11 cellular contexts compared by ENCODE assay signal in genomic region chr16:50719401-50720337, GRCh38. TPM values are rescaled to one million over a fixed set of nuclear protein-coding genes. Genes with fewer than 3 reads are reported as not detected.
DNase-seq lines count a peak whose midpoint lies in the region; ATAC-seq, FAIRE-seq and TF ChIP-seq lines count a peak whose summit lies in the region.
"Had no signal": no experiment of that assay in that cellular context is flagged by ENCODE, and none has a peak within 500 bp of the region (broad histone marks: within the 10 kb centered on the region; RNA-seq: fewer than 3 reads in every experiment).

No MANE protein-coding gene starts in this region.

- H3K27ac ChIP-seq in CD4-positive, alpha-beta T cell (ENCODE audit: low read depth, low read length): no peak overlapping the region
- H3K27ac ChIP-seq in HEK293 (ENCODE audit: extremely low read depth, low read depth, low read length) (no peak overlapping the region), lung (ENCODE audit: low read depth in 1 of 2, low read length in 1 of 2) (peak overlapping the region in 1 of 2 donors; percentile 18)
- H3K27ac ChIP-seq: adrenal gland had no signal

- H3K4me1 Mint-ChIP-seq in CD4-positive, alpha-beta T cell (ENCODE audit: low read depth): peaks cover 38% of the 10 kb centered on the region
- H3K4me1 Mint-ChIP-seq in activated naive CD4-positive, alpha-beta T cell treated with anti-CD3 and anti-CD28 coated beads, Interleukin-2, amount 50 U/mL, for 24 hours: peaks cover 53% of the 10 kb centered on the region

- peaks cover 10% of the 10 kb centered on the region for H3K9me3 ChIP-seq in CD4-positive, alpha-beta T cell (ENCODE audit: control insufficient read depth, low read length)
- H3K9me3 ChIP-seq in HEK293 (ENCODE audit: control insufficient read depth, insufficient read depth, low read depth, low read length) (no peaks in the 10 kb centered on the region), lung (ENCODE audit: control insufficient read depth in 2 of 2, insufficient read depth in 1 of 2, low read length in 1 of 2) (no peaks in the 10 kb centered on the region)
- H3K9me3 ChIP-seq: adrenal gland had no signal

- DNase-seq in CD4-positive, alpha-beta T cell: peak in 3 of 10 experiments; percentile 16 to 29 (median 28)
- no peak for DNase-seq in lung (ENCODE audit: low spot score)
- no peak for DNase-seq in activated effector memory CD4-positive, alpha-beta T cell treated with Interleukin-2 at 50 U/mL for 16 hours
- no peak for DNase-seq in GM13976 (ENCODE audit: low spot score)
- DNase-seq in frontal cortex (ENCODE audit: low spot score in 2 of 2): no peak
- DNase-seq: adrenal gland, DMS79, NCI-H446 treated with DMSO at 0.1 percent for 48 hours had no signal

- H3K9me3 Mint-ChIP-seq in CD4-positive, alpha-beta T cell: peaks cover 10% of the 10 kb centered on the region
- H3K9me3 Mint-ChIP-seq in activated naive CD4-positive, alpha-beta T cell treated with anti-CD3 and anti-CD28 coated beads, Interleukin-2, amount 50 U/mL, for 24 hours: no peaks in the 10 kb centered on the region

- H3K27me3 ChIP-seq in CD4-positive, alpha-beta T cell (ENCODE audit: control insufficient read depth, insufficient read depth, low read length): no peaks in the 10 kb centered on the region
- H3K27me3 ChIP-seq in lung (ENCODE audit: control insufficient read depth, insufficient read depth): no peaks in the 10 kb centered on the region
- H3K27me3 ChIP-seq: adrenal gland had no signal

- no peak overlapping the region for H3K4me3 ChIP-seq in HEK293 (ENCODE audit: low read depth, low read length)
- no peak overlapping the region for H3K4me3 ChIP-seq in lung
- H3K4me3 ChIP-seq: adrenal gland had no signal

- no peaks in the 10 kb centered on the region for H3K27me3 Mint-ChIP-seq in CD4-positive, alpha-beta T cell
- H3K27me3 Mint-ChIP-seq in activated naive CD4-positive, alpha-beta T cell treated with anti-CD3 and anti-CD28 coated beads, Interleukin-2, amount 50 U/mL, for 24 hours: no peaks in the 10 kb centered on the region

- POLR2A ChIA-PET in CD4-positive, alpha-beta T cell (lab: Charles Lee): interaction anchor here (1.1 to 2.3 kb wide), 9 partner anchors 11 to 87 kb away, joined by 3 to 19 read pairs (median 5); partner anchors contain the start of genes CYLD and SNX20
- POLR2A ChIA-PET in HEK293 (lab: Yijun Ruan, JAX): no interaction called here

- CTCF ChIA-PET in CD4-positive, alpha-beta T cell (lab: Charles Lee): interaction anchor here (1.0 to 1.3 kb wide), 4 partner anchors 12 to 87 kb away, joined by 3 to 6 read pairs (median 3); partner anchors contain the start of gene CYLD
- CTCF ChIA-PET in HEK293 (lab: Yijun Ruan, JAX): interaction anchor here (0.7 to 1.3 kb wide), 3 partner anchors 47 to 84 kb away, joined by 3 read pairs; no protein-coding TSS in a partner anchor

- FAIRE-seq in frontal cortex (lab: Jason Lieb, UNC): no peak

- H3K4me3 Mint-ChIP-seq in CD4-positive, alpha-beta T cell: no peak overlapping the region
- H3K4me3 Mint-ChIP-seq in activated naive CD4-positive, alpha-beta T cell treated with anti-CD3 and anti-CD28 coated beads, Interleukin-2, amount 50 U/mL, for 24 hours: no peak overlapping the region

- peak; percentile 19 for TF ChIP-seq CTCF in CD4-positive, alpha-beta T cell (IDR thresholded peaks at IDR 0.05)
- TF ChIP-seq CTCF in HEK293 (tag by site-specific recombination; IDR thresholded peaks at IDR 0.05) (no peak), lung (IDR thresholded peaks at IDR 0.05; ENCODE audit: control extremely low read depth, extremely low read depth) (no peak), GM13976 (IDR thresholded peaks at IDR 0.05; ENCODE audit: borderline replicate concordance, control extremely low read depth, extremely low read depth, insufficient read depth, missing control alignments) (no peak)

- H3K4me1 ChIP-seq in HEK293 (ENCODE audit: control insufficient read depth, insufficient read depth, low read length): no peaks in the 10 kb centered on the region
- H3K4me1 ChIP-seq in lung (ENCODE audit: control insufficient read depth in 2 of 2, insufficient read depth in 2 of 2, low read length in 2 of 2): peaks cover 0 to 1% of the 10 kb centered on the region in 2 donors
- H3K4me1 ChIP-seq: adrenal gland had no signal

- H3K27ac Mint-ChIP-seq in CD4-positive, alpha-beta T cell: peak overlapping the region; percentile 32
- peak overlapping the region; percentile 27 for H3K27ac Mint-ChIP-seq in activated naive CD4-positive, alpha-beta T cell treated with anti-CD3 and anti-CD28 coated beads, Interleukin-2, amount 50 U/mL, for 24 hours

- intact Hi-C loops in CD4-positive, alpha-beta T cell (cut with DNase I, micrococcal nuclease): loop anchor here in 1 of 2 experiments (1.0 kb wide), 1 partner anchor 46 kb away; no protein-coding TSS in a partner anchor

- 69 to 72% methylated on average over 20 of the region's 20 CpGs for WGBS in lung, 2 donors

- peak; percentile 77 for ATAC-seq in CD4-positive, alpha-beta T cell (ENCODE audit: poor library complexity)
- ATAC-seq in lung (ENCODE audit: insufficient read depth, low FRiP score) (peak; percentile 58), HG02678 (IDR thresholded peaks at IDR 0.05; ENCODE audit: unreplicated experiment) (no peak)

- H3K36me3 ChIP-seq in HEK293 (ENCODE audit: control insufficient read depth in 2 of 2, insufficient read depth in 1 of 2, low read length in 2 of 2) (no peaks in the 10 kb centered on the region), lung (ENCODE audit: control insufficient read depth in 2 of 2, insufficient read depth in 2 of 2, low read length in 2 of 2) (no peaks in the 10 kb centered on the region)
- H3K36me3 ChIP-seq: adrenal gland had no signal

- in situ Hi-C loops in GM13976 (cut with MboI; ENCODE audit: low sequenced_read_pairs, unreplicated experiment): no loop called here

- H3K36me3 Mint-ChIP-seq in CD4-positive, alpha-beta T cell (ENCODE audit: low read depth): peaks cover 29% of the 10 kb centered on the region
- H3K36me3 Mint-ChIP-seq in activated naive CD4-positive, alpha-beta T cell treated with anti-CD3 and anti-CD28 coated beads, Interleukin-2, amount 50 U/mL, for 24 hours: peaks cover 4% of the 10 kb centered on the region

TF ChIP-seq in HEK293, 187 proteins besides CTCF, POLR2A, EP300 and RAD21:
- TF ChIP-seq SCRT2 (tag by site-specific recombination; IDR thresholded peaks at IDR 0.05) (peak; percentile 64), SCRT1 (tag by site-specific recombination; IDR thresholded peaks at IDR 0.05; ENCODE audit: borderline replicate concordance) (0 out of 2 replicates have a peak, but pooled peaks have one; percentile 17), ZNF146 (tag by site-specific recombination; IDR thresholded peaks at IDR 0.05) (no peak)

RNA-seq across cellular contexts. Expression of gene CYLD, which starts 22.2 kb away (rescaled TPM):
- 100 to 1,000 TPM; 360 to 373 TPM for total RNA-seq in CD4-positive, alpha-beta T cell
- 10 to 100 TPM; 33.4 to 90.5 TPM for total RNA-seq in lung
- polyA plus RNA-seq in lung: 10 to 100 TPM; 15.3 to 18.6 TPM
- total RNA-seq in frontal cortex: 35.9 TPM

RNA-seq across cellular contexts. Expression of gene NOD2, which starts 26.3 kb away (rescaled TPM):
- total RNA-seq in CD4-positive, alpha-beta T cell: 1 to 10 TPM; 4.5 to 5.3 TPM
- total RNA-seq in lung (10 to 100 TPM in 1 of 2 donors, 1 to 10 TPM in 1; 4.3 to 14.1 TPM), frontal cortex (under 0.01 TPM)
- 1 to 10 TPM; 2.1 to 7.5 TPM for polyA plus RNA-seq in lung

RNA-seq across cellular contexts. Expression of gene SNX20, which starts 38.6 kb away (rescaled TPM):
- 10 to 100 TPM; 26.6 TPM for total RNA-seq in CD4-positive, alpha-beta T cell
- total RNA-seq in lung: 10 to 100 TPM in 1 of 2 donors, 1 to 10 TPM in 1; 3.1 to 14.8 TPM
- polyA plus RNA-seq in lung: 10 to 100 TPM in 1 of 2 donors, 1 to 10 TPM in 1; 4.1 to 14.9 TPM
- under 0.01 TPM for total RNA-seq in frontal cortex
